ENCODE assay signal across 11 cellular contexts in genomic region chr13:44768233-44768632, GRCh38.
DNase-seq lines count a peak whose midpoint lies in the region; ATAC-seq and TF ChIP-seq lines count a peak whose summit lies in the region.
"Had no signal": no experiment of that assay in that cellular context is flagged by ENCODE, and none has a peak within 500 bp of the region (broad histone marks: within the 10 kb centered on the region; RNA-seq: fewer than 3 reads in every experiment).

No MANE protein-coding gene starts in this region.

- H3K4ac ChIP-seq in mesenchymal stem cell (ENCODE audit: low read depth in 1 of 2, low read length in 2 of 2): no peak overlapping the region

- no peaks in the 10 kb centered on the region for H3K27me3 ChIP-seq in mesenchymal stem cell (ENCODE audit: control insufficient read depth in 1 of 2, insufficient read depth in 1 of 2, low read length in 2 of 2)

- TF ChIP-seq CTCF in GM10248 (IDR thresholded peaks at IDR 0.05; ENCODE audit: control extremely low read depth, extremely low read depth, low read depth, missing control alignments): no peak
- no peak for TF ChIP-seq CTCF in mucosa of descending colon (IDR thresholded peaks at IDR 0.05)

- POLR2A ChIA-PET in GM10248 (lab: Yijun Ruan, JAX): no interaction called here

- H3K9ac ChIP-seq in mesenchymal stem cell (ENCODE audit: low read length): no peak overlapping the region

- CTCF ChIA-PET in GM10248 (lab: Yijun Ruan, JAX): interaction anchor here (1.0 to 1.2 kb wide), 2 partner anchors 11 to 866 kb away, joined by 3 to 5 read pairs; no protein-coding TSS in a partner anchor

- H3K27ac ChIP-seq in mesenchymal stem cell (ENCODE audit: low read length, poor library complexity, severe bottlenecking): no peak overlapping the region
- H3K27ac ChIP-seq: lower lobe of right lung had no signal

- 60% methylated on average over 2 of the region's 2 CpGs for WGBS in mesenchymal stem cell

- no peaks in the 10 kb centered on the region for H3K79me1 ChIP-seq in mesenchymal stem cell (replicated peaks; ENCODE audit: low read length, poor library complexity, severe bottlenecking)

- H2BK5ac ChIP-seq in mesenchymal stem cell (ENCODE audit: low read depth, low read length, poor library complexity, severe bottlenecking): no peak overlapping the region

- intact Hi-C loops in mucosa of descending colon (cut with DNase I, micrococcal nuclease): no loop called here

- H4K8ac ChIP-seq in mesenchymal stem cell (ENCODE audit: low read length): no peak overlapping the region

- ATAC-seq in GM21786 (IDR thresholded peaks at IDR 0.05; ENCODE audit: unreplicated experiment): peak; percentile 57
- ATAC-seq in mucosa of descending colon: no peak
- ATAC-seq in left lobe of liver: no peak
- ATAC-seq in HG03460 (IDR thresholded peaks at IDR 0.05; ENCODE audit: unreplicated experiment): no peak

- no peak overlapping the region for H3K18ac ChIP-seq in mesenchymal stem cell (ENCODE audit: low read depth in 1 of 2, low read length in 2 of 2)

- H3K9me3 ChIP-seq in mesenchymal stem cell (ENCODE audit: control insufficient read depth, low read length) (no peaks in the 10 kb centered on the region), mucosa of descending colon (no peaks in the 10 kb centered on the region)
- H3K9me3 ChIP-seq: HAP-1, lower lobe of right lung had no signal

- H2BK15ac ChIP-seq in mesenchymal stem cell (ENCODE audit: low read depth, poor library complexity, severe bottlenecking): no peak overlapping the region

- no peak overlapping the region for H2AFZ ChIP-seq in mesenchymal stem cell (ENCODE audit: low read depth, low read length)

- H2BK120ac ChIP-seq in mesenchymal stem cell (ENCODE audit: low read depth, low read length): no peak overlapping the region

- no peak overlapping the region for H3K4me2 ChIP-seq in mesenchymal stem cell (ENCODE audit: low read length, poor library complexity, severe bottlenecking)

- H4K91ac ChIP-seq in mesenchymal stem cell (ENCODE audit: low read length): no peak overlapping the region

- H2AK5ac ChIP-seq in mesenchymal stem cell (ENCODE audit: low read length, severe bottlenecking): peak overlapping the region; percentile 52

- DNase-seq in GM10248 (ENCODE audit: extremely low spot score) (peak; percentile 26), mesenchymal stem cell (no peak), SKM-1 (lab: John Stamatoyannopoulos, UW; ENCODE audit: unreplicated experiment) (no peak), mucosa of descending colon (no peak), left lobe of liver (ENCODE audit: low spot score) (no peak)
- peak; percentile 33 to 34 for DNase-seq in activated CD4-positive, alpha-beta T cell treated with anti-CD3 and anti-CD28 coated beads for 4 hours
- DNase-seq: DMS79 treated with DMSO at 0.1 percent for 48 hours, lower lobe of right lung had no signal

- no peak overlapping the region for H3K4me3 ChIP-seq in mesenchymal stem cell (ENCODE audit: insufficient read depth in 1 of 2, low read depth in 1 of 2, low read length in 2 of 2)
- H3K4me3 ChIP-seq in mucosa of descending colon: no peak overlapping the region
- H3K4me3 ChIP-seq: HAP-1, lower lobe of right lung had no signal

- peak overlapping the region; percentile 13 to 76 for H2BK12ac ChIP-seq in mesenchymal stem cell (ENCODE audit: low read length in 2 of 2)

- no peak overlapping the region for H3K14ac ChIP-seq in mesenchymal stem cell (ENCODE audit: low read length in 2 of 2)

- H3K36me3 ChIP-seq in mesenchymal stem cell (ENCODE audit: control insufficient read depth in 1 of 2, insufficient read depth in 2 of 2, low read depth in 1 of 2, low read length in 2 of 2): no peaks in the 10 kb centered on the region
- no peaks in the 10 kb centered on the region for H3K36me3 ChIP-seq in mucosa of descending colon (ENCODE audit: low read depth)
- H3K36me3 ChIP-seq: HAP-1, lower lobe of right lung had no signal

- H3K4me1 ChIP-seq in mesenchymal stem cell (ENCODE audit: control insufficient read depth, insufficient read depth, low read depth, low read length) (peaks cover 3% of the 10 kb centered on the region), mucosa of descending colon (ENCODE audit: low read depth) (peaks cover 13% of the 10 kb centered on the region)
- H3K4me1 ChIP-seq: HAP-1 had no signal

- H3K23ac ChIP-seq in mesenchymal stem cell (ENCODE audit: low read length in 2 of 2): no peak overlapping the region

Comparison
In these comparisons a context has a peak if more than half of its experiments do, and no peak if none do; other contexts are left out.
1. DNase-seq: peak in GM10248 (single experiment) and activated CD4-positive, alpha-beta T cell treated with anti-CD3 and anti-CD28 coated beads for 4 hours (2 of 2); none in mesenchymal stem cell (single experiment), SKM-1 (single experiment), mucosa of descending colon (0 of 3) and left lobe of liver (single experiment).